ENCODE assay signal across 15 cellular contexts in the genomic region with DNA sequence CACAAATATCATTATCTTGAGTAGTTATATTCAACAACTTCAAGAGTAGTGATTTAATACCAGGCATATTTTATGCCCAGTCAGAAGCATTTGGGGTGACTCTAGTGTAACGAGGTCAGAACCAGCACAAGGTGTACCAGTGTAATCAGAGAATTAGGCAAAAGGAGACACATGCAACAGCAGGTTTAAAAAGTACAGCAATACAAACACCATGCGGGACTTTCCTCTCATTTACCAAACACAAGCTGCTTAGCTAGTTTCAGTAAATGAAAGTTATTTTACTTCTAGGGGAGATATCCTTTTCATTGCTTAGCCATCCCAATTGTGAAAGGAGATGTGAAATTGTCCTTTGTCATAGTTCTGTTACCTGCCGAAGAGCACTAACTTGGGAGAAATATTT. TPM values are rescaled to one million over a fixed set of nuclear protein-coding genes. Genes with fewer than 3 reads are reported as not detected.
DNase-seq lines count a peak whose midpoint lies in the region; ATAC-seq and TF ChIP-seq lines count a peak whose summit lies in the region.
"Had no signal": no experiment of that assay in that cellular context is flagged by ENCODE, and none has a peak within 500 bp of the region (broad histone marks: within the 10 kb centered on the region; RNA-seq: fewer than 3 reads in every experiment).

No MANE protein-coding gene starts in this region.

- no peaks in the 10 kb centered on the region for H3K36me3 ChIP-seq in heart left ventricle
- H3K36me3 ChIP-seq in stomach, result no peaks in the 10 kb centered on the region
- H3K36me3 ChIP-seq: BLaER1, Peyer's patch had no signal

- ATAC-seq in GM18520 (IDR thresholded peaks at IDR 0.05; ENCODE audit: unreplicated experiment) (peak; percentile 24), HG02870 (IDR thresholded peaks at IDR 0.05; ENCODE audit: unreplicated experiment) (peak; percentile 39), heart left ventricle (peak; percentile 54 to 72 (median 60)), left colon (no peak)
- ATAC-seq: effector memory CD8-positive, alpha-beta T cell; natural killer cell; stimulated activated effector memory CD8-positive, alpha-beta T cell treated with anti-CD3 and anti-CD28 coated beads, Interleukin-12 subunit alpha, Interleukin-12 subunit beta, amount 100 ng/mL, for 72 hours had no signal

- H3K27ac ChIP-seq in heart left ventricle (peak overlapping the region; percentile 79 to 95 (median 92)), stomach (peak overlapping the region in 4 of 5 donors; percentile 54 to 85 (median 68))
- H3K27ac ChIP-seq: BLaER1 had no signal

- 6 to 16% (median 9%) methylated on average over 3 of the region's 3 CpGs for WGBS in heart left ventricle, 4 donors
- 56 to 64% (median 58%) methylated on average over 3 of the region's 3 CpGs for WGBS in stomach, 5 donors

- no peaks in the 10 kb centered on the region for H3K9me3 ChIP-seq in heart left ventricle
- H3K9me3 ChIP-seq in stomach, result no peaks in the 10 kb centered on the region
- H3K9me3 ChIP-seq: BLaER1, Peyer's patch had no signal

- intact Hi-C loops in heart left ventricle (cut with DNase I), result loop anchor here in 9 of 10 donors (5.0 to 10.0 kb wide), 4 partner anchors 55 to 125 kb away; no protein-coding TSS in a partner anchor
- intact Hi-C loops in stomach (cut with DNase I; ENCODE audit: low total_unique reads), result no loop called here
- intact Hi-C loops in left colon (cut with DNase I, micrococcal nuclease), result no loop called here

- no peak for DNase-seq in heart left ventricle
- no peak for DNase-seq in stomach
- no peak for DNase-seq in NCI-H1105 (lab: John Stamatoyannopoulos, UW)
- DNase-seq in stimulated activated CD4-positive, alpha-beta T cell treated with anti-CD3 and anti-CD28 coated beads, Interleukin-2, amount 100 ng/mL, for 48 hours, result no peak
- DNase-seq in hippocampal formation (lab: John Stamatoyannopoulos, UW), result no peak
- no peak for DNase-seq in left colon
- DNase-seq: effector memory CD8-positive, alpha-beta T cell; KBM-7; natural killer cell; NCI-H2171 treated with DMSO at 0.1 percent for 48 hours; Peyer's patch had no signal

- no peaks in the 10 kb centered on the region for H3K27me3 ChIP-seq in heart left ventricle
- no peaks in the 10 kb centered on the region for H3K27me3 ChIP-seq in stomach
- H3K27me3 ChIP-seq: BLaER1, Peyer's patch had no signal

- TF ChIP-seq POLR2A in heart left ventricle (IDR thresholded peaks at IDR 0.05) (no peak), stomach (IDR thresholded peaks at IDR 0.05) (no peak)

- no peak for TF ChIP-seq EP300 in stomach (IDR thresholded peaks at IDR 0.05)

- peaks cover 0 to 50% (median 27%) of the 10 kb centered on the region in 12 donors for H3K4me1 ChIP-seq in heart left ventricle
- H3K4me1 ChIP-seq in stomach, result peaks cover 0 to 43% (median 12%) of the 10 kb centered on the region in 4 donors
- H3K4me1 ChIP-seq: Peyer's patch had no signal

- TF ChIP-seq CTCF in heart left ventricle (IDR thresholded peaks at IDR 0.05) (no peak), stomach (IDR thresholded peaks at IDR 0.05) (no peak)

- H3K4me3 ChIP-seq in heart left ventricle, result peak overlapping the region; percentile 10 to 68 (median 60)
- peak overlapping the region; percentile 26 to 40 (median 39) for H3K4me3 ChIP-seq in stomach
- H3K4me3 ChIP-seq: BLaER1 had no signal

RNA-seq across cellular contexts. Expression of a gene that starts 0.8 kb away (rescaled TPM):
- 100 to 1,000 TPM in 8 of 9 donors, 10 to 100 TPM in 1; 91.1 to 230 (median 177) TPM for total RNA-seq in heart left ventricle
- 10 to 100 TPM; 49.2 to 63.1 TPM for polyA plus RNA-seq in heart left ventricle
- total RNA-seq in stomach, result 10 to 100 TPM in 3 of 5 donors, 1 to 10 TPM in 2; 2.6 to 29.8 (median 21.9) TPM
- 1 to 10 TPM in 1 of 3 donors, under 1 TPM in 2; 0.31 to 1.8 (median 0.37) TPM for polyA plus RNA-seq in stomach
- 1 to 10 TPM in 1 of 2 donors, under 1 TPM in 1; 0.98 to 6.5 TPM for total RNA-seq in left colon
- total RNA-seq: natural killer cell had no signal

Comparison
In these comparisons a context has a peak if more than half of its experiments do, and no peak if none do; other contexts are left out.
1. intact Hi-C loops: an anchor here in heart left ventricle (5.0 to 10.0 kb wide); none called in stomach and left colon.